In the genomic region with DNA sequence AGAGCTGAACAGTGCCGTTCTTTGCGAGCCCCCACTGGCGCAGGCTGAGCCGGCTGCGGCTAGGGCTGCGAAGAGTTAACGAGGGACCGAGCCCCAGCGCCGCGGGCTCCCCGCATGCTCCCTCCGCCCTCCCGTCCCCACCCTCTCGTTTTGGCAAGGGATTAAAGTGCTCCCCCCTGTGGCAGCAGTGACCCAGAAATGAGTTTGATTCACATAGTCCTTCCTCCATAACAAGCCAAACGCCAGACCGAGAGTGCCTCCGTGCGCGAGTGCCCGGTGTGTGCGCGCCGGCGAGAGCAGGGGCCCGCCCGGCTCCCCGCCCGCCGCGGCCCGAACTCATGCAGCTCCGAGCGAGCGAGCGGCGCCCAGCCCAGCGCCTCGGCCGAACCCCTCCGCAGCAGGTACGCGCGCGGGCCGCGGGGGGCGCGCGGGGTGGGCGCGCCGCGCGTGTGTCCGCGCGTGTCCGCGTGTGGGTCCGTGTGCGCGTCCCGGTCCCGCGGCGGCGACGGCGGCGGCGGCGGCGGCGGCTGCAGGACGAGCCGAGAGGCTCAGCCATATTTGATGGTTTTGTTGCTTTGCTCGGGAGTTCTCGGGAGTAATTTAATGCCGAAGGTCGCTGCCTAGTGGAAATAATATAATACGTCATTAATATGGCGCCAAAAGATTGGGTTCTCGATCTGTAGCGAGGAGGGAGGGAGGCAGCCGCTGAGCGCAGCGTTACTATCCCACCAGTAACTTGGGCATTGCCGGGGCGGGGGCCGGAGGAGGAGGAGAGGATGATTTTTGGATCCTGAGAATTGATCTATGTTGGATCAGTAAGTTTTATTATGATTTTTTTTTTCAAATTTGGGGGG, we compare ENCODE assay signal across 8 cellular contexts.
A peak's percentile ranks its signal among the peaks of the same experiment; 100 is the strongest.
DNase-seq lines count a peak whose midpoint lies in the region; ATAC-seq and FAIRE-seq lines count a peak whose summit lies in the region.

JADE1 (plus strand) TSS at position 224 of the 854 bp plus-strand sequence. CDS start 22,059 bp downstream, outside the sequence.

- H3K27me3 ChIP-seq in BLaER1, result no peaks in the 10 kb centered on the region
- no peaks in the 10 kb centered on the region for H3K27me3 ChIP-seq in layer of hippocampus (ENCODE audit: control insufficient read depth, insufficient read depth, low read length)

- DNase-seq in GM19239 (ENCODE audit: insufficient read length, low spot score) (peak; percentile 71), NCI-H524 (lab: John Stamatoyannopoulos, UW) (peak; percentile 81 to 88)
- peak; percentile 87 to 93 for DNase-seq in activated CD4-positive, alpha-beta T cell treated with anti-CD3 and anti-CD28 coated beads for 4 hours
- DNase-seq in stimulated activated CD4-positive, alpha-beta T cell treated with anti-CD3 and anti-CD28 coated beads, Interleukin-1b, Interleukin-23, amount 100 ng/mL, for 4 hours (ENCODE audit: low read depth in 2 of 2), result peak; percentile 80 to 87

- H4K20me1 ChIP-seq in BLaER1, result peaks cover 26% of the 10 kb centered on the region

- H3K9me3 ChIP-seq in BLaER1, result no peaks in the 10 kb centered on the region

- no peaks in the 10 kb centered on the region for H3K36me3 ChIP-seq in BLaER1

- H3K4me2 ChIP-seq in BLaER1, result peak within 1 kb of the TSS; percentile 94

- H3K4me3 ChIP-seq in BLaER1, result peak within 1 kb of the TSS; percentile 94

- H3K9ac ChIP-seq in BLaER1, result peak within 1 kb of the TSS; percentile 95

- H3K27ac ChIP-seq in BLaER1 (peak within 1 kb of the TSS; percentile 96), cingulate gyrus (ENCODE audit: low read depth, low read length) (peak within 1 kb of the TSS; percentile 91), layer of hippocampus (ENCODE audit: low read depth, low read length) (peak within 1 kb of the TSS; percentile 84)

- peaks cover 25% of the 10 kb centered on the region for H3K4me1 ChIP-seq in BLaER1

- peak; percentile 92 for FAIRE-seq in GM19239 (lab: Jason Lieb, UNC)

- ATAC-seq in HG03457 (IDR thresholded peaks at IDR 0.05; ENCODE audit: unreplicated experiment), result peak; percentile 43

Comparison
In these comparisons a context has a peak if more than half of its experiments do, and no peak if none do; other contexts are left out.
1. Peak in every context shown above with its lines: DNase-seq, ATAC-seq, H3K4me3 ChIP-seq and H3K27ac ChIP-seq.